ENCODE assay signal across 22 cellular contexts in the genomic region with DNA sequence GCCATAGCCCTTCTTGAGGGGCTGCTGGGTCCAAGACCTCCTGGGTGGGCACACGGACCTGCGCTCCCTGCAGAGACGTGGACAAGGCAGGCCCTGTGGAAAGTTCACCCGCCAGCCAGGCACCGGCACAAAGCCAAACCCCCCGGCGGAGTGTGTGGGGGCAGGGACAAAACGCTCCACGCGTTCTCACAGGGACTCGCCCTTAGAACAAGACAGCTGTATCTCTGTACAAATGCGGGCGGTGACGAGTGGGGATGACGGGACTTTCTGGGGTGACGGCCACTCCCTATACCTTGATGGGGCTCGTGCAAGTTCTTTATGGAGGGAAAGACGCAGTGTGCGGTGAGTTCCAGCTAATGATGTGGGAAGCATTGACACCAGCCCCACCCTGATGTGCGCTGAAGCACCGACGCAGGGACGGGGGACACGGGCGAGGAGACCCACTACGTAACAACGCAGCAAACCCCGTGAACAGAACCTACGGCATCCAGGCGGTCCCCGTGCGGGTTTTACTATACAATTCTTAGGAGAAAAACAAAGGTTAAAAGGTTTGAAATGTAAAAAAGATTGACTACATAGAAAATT. TPM values are rescaled to one million over a fixed set of nuclear protein-coding genes. Genes with fewer than 3 reads are reported as not detected.
DNase-seq lines count a peak whose midpoint lies in the region; ATAC-seq, FAIRE-seq and TF ChIP-seq lines count a peak whose summit lies in the region.
"Had no signal": no experiment of that assay in that cellular context is flagged by ENCODE, and none has a peak within 500 bp of the region (broad histone marks: within the 10 kb centered on the region; RNA-seq: fewer than 3 reads in every experiment).

No MANE protein-coding gene starts in this region.

- H3K4me3 Mint-ChIP-seq in HFFc6, result no peak overlapping the region
- H3K4me3 Mint-ChIP-seq: activated naive CD8-positive, alpha-beta T cell treated with anti-CD3 and anti-CD28 coated beads, Interleukin-2, amount 50 U/mL, for 24 hours; CD8-positive, alpha-beta T cell; endodermal cell; neural crest cell had no signal

- intact Hi-C loops in kidney (cut with DNase I) (no loop called here), posterior vena cava (cut with DNase I) (no loop called here), upper lobe of right lung (cut with DNase I) (no loop called here)

- peaks cover 19% of the 10 kb centered on the region for H3K9me3 Mint-ChIP-seq in HFFc6

- H3K27ac ChIP-seq in kidney (ENCODE audit: low read depth in 2 of 2, low read length in 2 of 2), result no peak overlapping the region
- no peak overlapping the region for H3K27ac ChIP-seq in small intestine (ENCODE audit: low read depth in 1 of 2, low read length in 1 of 2)
- H3K27ac ChIP-seq in upper lobe of right lung, result no peak overlapping the region
- H3K27ac ChIP-seq: colonic mucosa, KMS-11 had no signal

- H3K27ac Mint-ChIP-seq in HFFc6, result peak overlapping the region; percentile 92; the same call in 1 of the 2 replicates
- H3K27ac Mint-ChIP-seq: activated naive CD8-positive, alpha-beta T cell treated with anti-CD3 and anti-CD28 coated beads, Interleukin-2, amount 50 U/mL, for 24 hours; CD8-positive, alpha-beta T cell; endodermal cell had no signal

- TF ChIP-seq CTCF in AG04449 (IDR thresholded peaks at IDR 0.05; ENCODE audit: insufficient read depth, low read length, missing control alignments), result no peak
- TF ChIP-seq CTCF in HFFc6 (IDR thresholded peaks at IDR 0.05), result no peak
- no peak for TF ChIP-seq CTCF in kidney (IDR thresholded peaks at IDR 0.05; ENCODE audit: borderline replicate concordance, extremely low read depth, insufficient read depth)
- TF ChIP-seq CTCF in upper lobe of right lung (IDR thresholded peaks at IDR 0.05), result no peak

- CTCF ChIA-PET in AG04449 (lab: Yijun Ruan, JAX), result no interaction called here

- H3K4me3 ChIP-seq in AG04449 (ENCODE audit: low read depth, low read length), result peak overlapping the region; percentile 12; the same call in 1 of the 2 replicates
- no peak overlapping the region for H3K4me3 ChIP-seq in kidney (ENCODE audit: low read length in 2 of 2)
- H3K4me3 ChIP-seq in small intestine (ENCODE audit: low read depth in 1 of 2, low read length in 2 of 2), result no peak overlapping the region
- no peak overlapping the region for H3K4me3 ChIP-seq in upper lobe of right lung
- H3K4me3 ChIP-seq: colonic mucosa, esophagus squamous epithelium, vagina had no signal

- peaks cover 18% of the 10 kb centered on the region for H3K4me1 Mint-ChIP-seq in HFFc6 (ENCODE audit: low read depth)
- H3K4me1 Mint-ChIP-seq: activated naive CD8-positive, alpha-beta T cell treated with anti-CD3 and anti-CD28 coated beads, Interleukin-2, amount 50 U/mL, for 24 hours; endodermal cell had no signal

- H3K9me3 ChIP-seq in kidney (ENCODE audit: control insufficient read depth in 1 of 2, low read length in 2 of 2) (no peaks in the 10 kb centered on the region), small intestine (ENCODE audit: control insufficient read depth, low read depth) (no peaks in the 10 kb centered on the region), upper lobe of right lung (no peaks in the 10 kb centered on the region)
- H3K9me3 ChIP-seq: colonic mucosa, esophagus squamous epithelium, vagina had no signal

- POLR2A ChIA-PET in AG04449 (lab: Yijun Ruan, JAX), result no interaction called here

- H3K9ac ChIP-seq in kidney (ENCODE audit: low read length in 2 of 2), result no peak overlapping the region
- H3K9ac ChIP-seq: KMS-11 had no signal

- no peak for DNase-seq in AG04449 (ENCODE audit: low read depth, low spot score)
- no peak for DNase-seq in HFFc6
- peak; percentile 66 for DNase-seq in kidney
- DNase-seq in posterior vena cava (ENCODE audit: low spot score), result peak; percentile 66
- no peak for DNase-seq in ACHN
- DNase-seq in small intestine, result no peak
- DNase-seq in upper lobe of right lung, result no peak
- DNase-seq in HPDE6-E6E7 (ENCODE audit: extremely low spot score), result no peak
- DNase-seq: activated naive CD8-positive, alpha-beta T cell treated with anti-CD3 and anti-CD28 coated beads, Interleukin-2, amount 50 U/mL, for 24 hours; CD8-positive, alpha-beta T cell; colonic mucosa; endodermal cell; esophagus squamous epithelium; NCI-H1694; NCI-H526 had no signal

- in situ Hi-C loops in ACHN (cut with HindIII; ENCODE audit: low pct_ligation_motif_present, low pct_unique_long_range_greater_than_20kb, low sequenced_read_pairs), result no loop called here

- 90 to 95% (median 95%) methylated on average over 32 of the region's 32 CpGs for WGBS in small intestine, 3 donors

- peaks cover 43% of the 10 kb centered on the region for H3K36me3 Mint-ChIP-seq in HFFc6 (ENCODE audit: low read depth)

- no peaks in the 10 kb centered on the region; the same call in 1 of the 2 replicates for H3K27me3 Mint-ChIP-seq in HFFc6 (ENCODE audit: insufficient read depth)
- H3K27me3 Mint-ChIP-seq: activated naive CD8-positive, alpha-beta T cell treated with anti-CD3 and anti-CD28 coated beads, Interleukin-2, amount 50 U/mL, for 24 hours had no signal

- no peak for ATAC-seq in upper lobe of right lung
- ATAC-seq: activated naive CD8-positive, alpha-beta T cell treated with anti-CD3 and anti-CD28 coated beads, Interleukin-2, amount 50 U/mL, for 24 hours; CD8-positive, alpha-beta T cell; SK-N-SH treated with all-trans-retinoic acid at 6 μM for 48 hours had no signal

- H3K36me3 ChIP-seq in kidney (ENCODE audit: control insufficient read depth in 1 of 2, insufficient read depth in 2 of 2, low read length in 2 of 2) (peaks cover 0 to 3% of the 10 kb centered on the region in 2 donors), small intestine (ENCODE audit: control insufficient read depth in 2 of 2, insufficient read depth in 2 of 2, low read length in 2 of 2) (no peaks in the 10 kb centered on the region), upper lobe of right lung (no peaks in the 10 kb centered on the region)
- H3K36me3 ChIP-seq: brain microvascular endothelial cell, colonic mucosa had no signal

- H3K4me1 ChIP-seq in kidney (ENCODE audit: control insufficient read depth in 1 of 2, insufficient read depth in 1 of 2, low read depth in 1 of 2, low read length in 2 of 2) (peaks cover 0 to 4% of the 10 kb centered on the region in 2 donors), small intestine (ENCODE audit: control insufficient read depth in 2 of 2, insufficient read depth in 1 of 2, low read depth in 1 of 2, low read length in 1 of 2) (no peaks in the 10 kb centered on the region), upper lobe of right lung (no peaks in the 10 kb centered on the region)
- H3K4me1 ChIP-seq: colonic mucosa, vagina had no signal

- no peaks in the 10 kb centered on the region for H3K27me3 ChIP-seq in small intestine (ENCODE audit: control insufficient read depth in 2 of 2, insufficient read depth in 2 of 2, low read length in 2 of 2)
- H3K27me3 ChIP-seq in upper lobe of right lung, result no peaks in the 10 kb centered on the region
- H3K27me3 ChIP-seq: brain microvascular endothelial cell, colonic mucosa, esophagus squamous epithelium, vagina had no signal

- FAIRE-seq in kidney (lab: Jason Lieb, UNC), result no peak
- no peak for FAIRE-seq in small intestine (lab: Jason Lieb, UNC)
- FAIRE-seq: G401.6 had no signal

RNA-seq across cellular contexts. Expression of a gene that starts 49.4 kb away (rescaled TPM):
- total RNA-seq in HFFc6 (2021; fragmentation: NEBNext Ultra II Directional; extraction: Animal tissue kit (Norgen Biotek cat#: 25700)), result 10 to 100 TPM; 10.9 to 19.3 (median 14.2) TPM
- total RNA-seq in kidney (28.6 TPM), posterior vena cava (10 to 100 TPM; 16.4 to 21.8 TPM), upper lobe of right lung (19.0 TPM)
- polyA plus RNA-seq in kidney (ENCODE audit: insufficient read depth, low read depth, low replicate concordance) (15.4 TPM), small intestine (1 to 10 TPM; 8.2 to 9.4 (median 8.9) TPM)
- total RNA-seq: HT1080 had no signal

Comparison
In these comparisons a context has a peak if more than half of its experiments do, and no peak if none do; other contexts are left out.
1. DNase-seq: peak in kidney (single experiment) and posterior vena cava (single experiment); none in AG04449 (single experiment), HFFc6 (single experiment), ACHN (single experiment), small intestine (single experiment), upper lobe of right lung (single experiment) and HPDE6-E6E7 (single experiment).